In genomic region chr1:85663382-85663781, GRCh38 we compare ENCODE assay signal across 9 cellular contexts.
"Had no signal": no experiment of that assay in that cellular context is flagged by ENCODE, and none has a peak within 500 bp of the region (broad histone marks: within the 10 kb centered on the region; RNA-seq: fewer than 3 reads in every experiment).

No MANE protein-coding gene starts in this region.

- DNase-seq: H9, HCEC 1CT, HFFc6, IMR-90, KG1 had no signal

- ATAC-seq: GM23338, K562 had no signal

- FAIRE-seq: H1, K562 had no signal

- H3K27ac Mint-ChIP-seq: HFFc6 had no signal

- H3K9me3 Mint-ChIP-seq: GM23338, H9, HFFc6 had no signal

- H3K4me2 ChIP-seq: GM23338 had no signal

- H2AFZ ChIP-seq: GM23338 had no signal

- H3K4me3 ChIP-seq: GM23338, K562 had no signal

- H3K27ac ChIP-seq: HL-60 had no signal

- H3K4me3 Mint-ChIP-seq: GM23338, H9, HFFc6 had no signal
